35 cellular contexts compared by ENCODE assay signal in genomic region chr3:69547457-69548014, GRCh38.
"Had no signal": no experiment of that assay in that cellular context is flagged by ENCODE, and none has a peak within 500 bp of the region (broad histone marks: within the 10 kb centered on the region; RNA-seq: fewer than 3 reads in every experiment).

No MANE protein-coding gene starts in this region.

- H2AFZ ChIP-seq: neural progenitor cell, parathyroid adenoma had no signal

- H3K27ac Mint-ChIP-seq: activated CD4-positive, alpha-beta memory T cell treated with anti-CD3 and anti-CD28 coated beads for 36 hours; activated naive CD4-positive, alpha-beta T cell treated with anti-CD3 and anti-CD28 coated beads, Interleukin-2, amount 10 ng/mL, durations not matched to agents 7 days and 5 days; activated naive CD8-positive, alpha-beta T cell treated with anti-CD3 and anti-CD28 coated beads, Interleukin-2, amount 10 ng/mL, durations not matched to agents 7 days and 5 days; activated T-helper 1 cell treated with anti-CD3 and anti-CD28 coated beads, Interleukin-12 subunit alpha, Interleukin-12 subunit beta, Interleukin-2, Interleukin-4 antibody, amounts not matched to agents 30 ng/mL and 10 ng/mL and 1 ng/mL, durations not matched to agents 14 hours and 24 hours and 36 hours; natural killer cell; neural progenitor cell; stimulated activated memory B cell treated with anti-CD40 and anti-IgM and Interleukin-4, amounts not matched to agents 10 μg/mL and 1 μg/mL and 100 μg/mL, for 72 hours had no signal

- H3K4me1 Mint-ChIP-seq: activated naive CD4-positive, alpha-beta T cell treated with anti-CD3 and anti-CD28 coated beads, Interleukin-2, amount 10 ng/mL, durations not matched to agents 7 days and 5 days; activated naive CD8-positive, alpha-beta T cell treated with anti-CD3 and anti-CD28 coated beads, Interleukin-2, amount 10 ng/mL, durations not matched to agents 7 days and 5 days; natural killer cell; stimulated activated memory B cell treated with anti-CD40 and anti-IgM and Interleukin-4, amounts not matched to agents 10 μg/mL and 1 μg/mL and 100 μg/mL, for 72 hours had no signal

- H3K79me2 ChIP-seq: parathyroid adenoma had no signal

- H3K9me3 Mint-ChIP-seq: activated CD4-positive, alpha-beta memory T cell treated with anti-CD3 and anti-CD28 coated beads for 36 hours; activated naive CD4-positive, alpha-beta T cell treated with anti-CD3 and anti-CD28 coated beads, Interleukin-2, amount 10 ng/mL, durations not matched to agents 7 days and 5 days; activated naive CD8-positive, alpha-beta T cell treated with anti-CD3 and anti-CD28 coated beads, Interleukin-2, amount 10 ng/mL, durations not matched to agents 7 days and 5 days; activated T-helper 1 cell treated with anti-CD3 and anti-CD28 coated beads, Interleukin-12 subunit alpha, Interleukin-12 subunit beta, Interleukin-2, Interleukin-4 antibody, amounts not matched to agents 30 ng/mL and 10 ng/mL and 1 ng/mL, durations not matched to agents 14 hours and 24 hours and 36 hours; natural killer cell; neural progenitor cell; stimulated activated memory B cell treated with anti-CD40 and anti-IgM and Interleukin-4, amounts not matched to agents 10 μg/mL and 1 μg/mL and 100 μg/mL, for 72 hours had no signal

- DNase-seq: activated CD4-positive, alpha-beta memory T cell treated with anti-CD3 and anti-CD28 coated beads for 36 hours; activated CD4-positive, alpha-beta T cell treated with anti-CD3 and anti-CD28 coated beads for 48 hours; activated CD8-positive, alpha-beta memory T cell treated with anti-CD3 and anti-CD28 coated beads, Interleukin-2, amount 50 U/mL, for 4 hours; activated gamma-delta T cell; activated naive CD4-positive, alpha-beta T cell treated with anti-CD3 and anti-CD28 coated beads, Interleukin-2, amount 10 ng/mL, durations not matched to agents 7 days and 5 days; activated naive CD8-positive, alpha-beta T cell treated with anti-CD3 and anti-CD28 coated beads, Interleukin-2, amount 10 ng/mL, durations not matched to agents 7 days and 5 days; activated T-cell treated with anti-CD3 and anti-CD28 coated beads, Interleukin-2, amount 50 U/mL, for 1 hour; amniotic stem cell; brain microvascular endothelial cell; foreskin fibroblast; left lung; lower lobe of right lung; mesendoderm; natural killer cell; occipital lobe; psoas muscle; stimulated activated CD4-positive, alpha-beta T cell treated with anti-CD3 and anti-CD28 coated beads, Interleukin-1b, Interleukin-23, amount 100 ng/mL, for 48 hours; stimulated activated CD4-positive, alpha-beta T cell treated with anti-CD3 and anti-CD28 coated beads, Interleukin-4, amount 100 ng/mL, for 4 hours; stimulated activated CD8-positive, alpha-beta memory T cell treated with anti-CD3 and anti-CD28 coated beads, Interleukin-4, amount 100 ng/mL, for 48 hours; stomach; T-helper 9 cell; WERI-Rb-1 had no signal

- H3K9me3 ChIP-seq: left lung, lower lobe of right lung, psoas muscle, right atrium auricular region, stomach, suprapubic skin, tibial nerve had no signal

- H3K4me2 ChIP-seq: neural progenitor cell, smooth muscle cell had no signal

- ATAC-seq: activated CD4-positive, CD25-positive, alpha-beta regulatory T cell treated with anti-CD3 and anti-CD28 coated beads, Interleukin-2, amount 50 U/mL, for 24 hours; left lung; natural killer cell; psoas muscle; stimulated activated memory B cell treated with anti-CD40 and anti-IgM and Interleukin-4, amounts not matched to agents 10 μg/mL and 1 μg/mL and 100 μg/mL, for 72 hours had no signal

- H3K36me3 Mint-ChIP-seq: activated CD4-positive, alpha-beta memory T cell treated with anti-CD3 and anti-CD28 coated beads for 36 hours; activated naive CD4-positive, alpha-beta T cell treated with anti-CD3 and anti-CD28 coated beads, Interleukin-2, amount 10 ng/mL, durations not matched to agents 7 days and 5 days; activated naive CD8-positive, alpha-beta T cell treated with anti-CD3 and anti-CD28 coated beads, Interleukin-2, amount 10 ng/mL, durations not matched to agents 7 days and 5 days; natural killer cell; neural progenitor cell; stimulated activated memory B cell treated with anti-CD40 and anti-IgM and Interleukin-4, amounts not matched to agents 10 μg/mL and 1 μg/mL and 100 μg/mL, for 72 hours had no signal

- H3K4me3 Mint-ChIP-seq: activated CD4-positive, alpha-beta memory T cell treated with anti-CD3 and anti-CD28 coated beads for 36 hours; activated naive CD4-positive, alpha-beta T cell treated with anti-CD3 and anti-CD28 coated beads, Interleukin-2, amount 10 ng/mL, durations not matched to agents 7 days and 5 days; activated naive CD8-positive, alpha-beta T cell treated with anti-CD3 and anti-CD28 coated beads, Interleukin-2, amount 10 ng/mL, durations not matched to agents 7 days and 5 days; activated T-helper 1 cell treated with anti-CD3 and anti-CD28 coated beads, Interleukin-12 subunit alpha, Interleukin-12 subunit beta, Interleukin-2, Interleukin-4 antibody, amounts not matched to agents 30 ng/mL and 10 ng/mL and 1 ng/mL, durations not matched to agents 14 hours and 24 hours and 36 hours; natural killer cell; neural progenitor cell; stimulated activated memory B cell treated with anti-CD40 and anti-IgM and Interleukin-4, amounts not matched to agents 10 μg/mL and 1 μg/mL and 100 μg/mL, for 72 hours had no signal

- H3K27ac ChIP-seq: brain microvascular endothelial cell, left lung, lower lobe of right lung, neural progenitor cell, parathyroid adenoma, psoas muscle, right atrium auricular region, stomach, suprapubic skin, tibial nerve, WERI-Rb-1 had no signal

- H3K27me3 ChIP-seq: right atrium auricular region, tibial nerve had no signal

- FAIRE-seq: astrocyte, endothelial cell of umbilical vein, islet of Langerhans, TTC549 had no signal

- H3K4me3 ChIP-seq: left lung, lower lobe of right lung, neural progenitor cell, psoas muscle, right atrium auricular region, smooth muscle cell, stomach, suprapubic skin, tibial nerve had no signal

- H3K9ac ChIP-seq: neural progenitor cell, parathyroid adenoma had no signal

- H3K36me3 ChIP-seq: brain microvascular endothelial cell, left lung, lower lobe of right lung, neural progenitor cell, right atrium auricular region, stomach, suprapubic skin, tibial nerve, WERI-Rb-1 had no signal

- H3K4me1 ChIP-seq: parathyroid adenoma, psoas muscle had no signal
